Comparison of ENCODE assay signal across 9 cellular contexts in genomic region chr1:39103321-39104157, GRCh38.
DNase-seq lines count a peak whose midpoint lies in the region; ATAC-seq and TF ChIP-seq lines count a peak whose summit lies in the region.
"Had no signal": no experiment of that assay in that cellular context is flagged by ENCODE, and none has a peak within 500 bp of the region (broad histone marks: within the 10 kb centered on the region; RNA-seq: fewer than 3 reads in every experiment).

No MANE protein-coding gene starts in this region.

- DNase-seq in RPMI7951 (ENCODE audit: low read depth) (peak; percentile 58), BE2C (no peak), CD1c-positive myeloid dendritic cell (ENCODE audit: extremely low spot score) (no peak), SKM-1 treated with dmso at 0.1 percent for 144 hours (lab: John Stamatoyannopoulos, UW; ENCODE audit: unreplicated experiment) (no peak)
- DNase-seq: cortex of kidney had no signal

- no peaks in the 10 kb centered on the region for H3K36me3 ChIP-seq in rectal smooth muscle tissue (ENCODE audit: control insufficient read depth, insufficient read depth, low read length)
- H3K36me3 ChIP-seq in BE2C, result no peaks in the 10 kb centered on the region

- H3K27ac ChIP-seq in rectal smooth muscle tissue (ENCODE audit: low read depth, low read length), result peak overlapping the region; percentile 91

- H3K27me3 ChIP-seq in rectal smooth muscle tissue (ENCODE audit: control insufficient read depth, insufficient read depth, low read length) (no peaks in the 10 kb centered on the region), BE2C (no peaks in the 10 kb centered on the region)

- no peaks in the 10 kb centered on the region for H3K9me3 ChIP-seq in BE2C

- ATAC-seq in GM21576 (IDR thresholded peaks at IDR 0.05; ENCODE audit: unreplicated experiment) (peak; percentile 3), esophagus mucosa (peak; percentile 70), HG02763 (IDR thresholded peaks at IDR 0.05; ENCODE audit: unreplicated experiment) (no peak)

- TF ChIP-seq CTCF in BE2C (IDR thresholded peaks at IDR 0.05; ENCODE audit: low read depth, low read length), result no peak

- peaks cover 33% of the 10 kb centered on the region for H3K4me1 ChIP-seq in rectal smooth muscle tissue (ENCODE audit: control insufficient read depth, insufficient read depth, low read length)
- H3K4me1 ChIP-seq in BE2C, result no peaks in the 10 kb centered on the region

- no peak overlapping the region for H3K9ac ChIP-seq in rectal smooth muscle tissue (ENCODE audit: low read length)

- H3K4me3 ChIP-seq in rectal smooth muscle tissue (ENCODE audit: low read length) (no peak overlapping the region), BE2C (ENCODE audit: low read depth, low read length) (no peak overlapping the region)
